ENCODE assay signal across 1 cellular context in the genomic region with DNA sequence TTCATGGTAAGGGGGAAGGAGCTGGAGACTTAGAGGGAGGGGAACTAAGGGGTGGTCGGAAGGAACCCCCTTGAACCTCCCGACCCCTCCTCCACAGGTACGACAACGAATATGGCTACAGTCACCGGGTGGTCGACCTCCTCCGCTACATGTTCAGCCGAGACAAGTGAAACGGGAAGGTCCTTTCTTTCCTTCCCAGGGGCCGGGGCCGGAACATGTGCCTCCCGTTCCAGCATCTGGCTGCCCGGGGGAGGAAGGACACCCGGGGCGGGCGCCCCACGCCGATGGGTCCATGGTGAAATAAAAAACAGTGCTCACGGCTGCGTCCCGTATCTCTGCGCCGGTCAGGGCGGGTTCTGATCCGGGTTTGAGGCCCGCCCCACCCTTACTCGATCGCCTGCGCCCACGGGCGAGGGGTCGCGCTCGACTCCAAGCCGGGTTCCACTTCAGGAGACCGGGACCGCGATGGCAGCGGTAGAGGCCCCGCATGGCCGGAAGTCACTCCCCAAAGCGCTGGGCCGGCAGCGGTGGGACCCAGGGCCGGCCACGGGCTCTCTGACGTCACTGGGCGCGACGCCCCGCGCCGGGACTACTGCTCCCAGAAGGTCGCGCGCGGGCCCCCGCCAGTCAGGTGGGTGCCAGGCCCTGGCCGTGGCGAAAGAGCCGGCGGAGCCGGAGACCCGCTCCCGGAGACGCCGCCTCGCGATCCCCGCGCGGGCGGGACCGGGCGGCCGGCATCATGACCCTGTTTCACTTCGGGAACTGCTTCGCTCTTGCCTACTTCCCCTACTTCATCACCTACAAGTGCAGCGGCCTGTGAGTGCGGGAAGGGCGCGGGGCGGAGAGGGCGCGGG.
TF ChIP-seq lines count a peak whose summit lies in the region.

A gene with protein sequence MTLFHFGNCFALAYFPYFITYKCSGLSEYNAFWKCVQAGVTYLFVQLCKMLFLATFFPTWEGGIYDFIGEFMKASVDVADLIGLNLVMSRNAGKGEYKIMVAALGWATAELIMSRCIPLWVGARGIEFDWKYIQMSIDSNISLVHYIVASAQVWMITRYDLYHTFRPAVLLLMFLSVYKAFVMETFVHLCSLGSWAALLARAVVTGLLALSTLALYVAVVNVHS (plus strand): TSS at position 626 of the 854 bp plus-strand sequence. CDS start 114 bp downstream, at position 740.

TF ChIP-seq in IMR-90, 13 proteins besides CTCF, POLR2A, EP300 and RAD21:
- TF ChIP-seq RCOR1 (IDR thresholded peaks at IDR 0.05; ENCODE audit: insufficient replicate concordance, low read length) (no peak), CEBPB (IDR thresholded peaks at IDR 0.05; ENCODE audit: low read depth, low read length) (peak; percentile 31; the same call in 1 of the 2 replicates), CHD1 (IDR thresholded peaks at IDR 0.05; ENCODE audit: low read depth, low read length) (no peak), MXI1 (IDR thresholded peaks at IDR 0.05; ENCODE audit: borderline replicate concordance, low read depth, low read length) (peak; percentile 79), MAZ (IDR thresholded peaks at IDR 0.05; ENCODE audit: borderline replicate concordance, low read depth, low read length) (peak; percentile 78; the same call in 1 of the 2 replicates), SMC3 (IDR thresholded peaks at IDR 0.05; ENCODE audit: low read depth, low read length) (0 out of 2 replicates have a peak, but pooled peaks have one; percentile 5), NFE2L2 (IDR thresholded peaks at IDR 0.05; ENCODE audit: low read depth, low read length) (no peak), RFX5 (IDR thresholded peaks at IDR 0.05; ENCODE audit: low read depth, low read length) (no peak)
- TF ChIP-seq, protein P1, sequence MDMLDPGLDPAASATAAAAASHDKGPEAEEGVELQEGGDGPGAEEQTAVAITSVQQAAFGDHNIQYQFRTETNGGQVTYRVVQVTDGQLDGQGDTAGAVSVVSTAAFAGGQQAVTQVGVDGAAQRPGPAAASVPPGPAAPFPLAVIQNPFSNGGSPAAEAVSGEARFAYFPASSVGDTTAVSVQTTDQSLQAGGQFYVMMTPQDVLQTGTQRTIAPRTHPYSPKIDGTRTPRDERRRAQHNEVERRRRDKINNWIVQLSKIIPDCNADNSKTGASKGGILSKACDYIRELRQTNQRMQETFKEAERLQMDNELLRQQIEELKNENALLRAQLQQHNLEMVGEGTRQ (IDR thresholded peaks at IDR 0.05; ENCODE audit: low read depth, low read length): peak; percentile 79
